Comparison of ENCODE assay signal across 2 cellular contexts in genomic region chr19:1744822-1745563, GRCh38.
TF ChIP-seq lines count a peak whose summit lies in the region.

No MANE protein-coding gene starts in this region.

TF ChIP-seq in HCT116, 20 proteins besides CTCF, POLR2A, EP300 and RAD21 (continued from another document):
- no peak for TF ChIP-seq ZFX (IDR thresholded peaks at IDR 0.05)
- TF ChIP-seq MAX (IDR thresholded peaks at IDR 0.05): no peak
- no peak for TF ChIP-seq FOSL1 (IDR thresholded peaks at IDR 0.05; ENCODE audit: low read depth)
TF ChIP-seq in HCT116: peak in this region for 0.

TF ChIP-seq in WTC11, 78 proteins besides CTCF, POLR2A, EP300 and RAD21 (continued from another document):
- TF ChIP-seq ERG (CRISPR knock-in tag; IDR thresholded peaks at IDR 0.05) (no peak), AR (CRISPR knock-in tag; IDR thresholded peaks at IDR 0.05) (no peak)
